1 cellular context compared by ENCODE assay signal in genomic region chr2:149084924-149085795, GRCh38.
TF ChIP-seq lines count a peak whose summit lies in the region.

No MANE protein-coding gene starts in this region.

TF ChIP-seq in GM12878, 131 proteins besides CTCF, POLR2A, EP300 and RAD21 (continued from another document):
- TF ChIP-seq BCL3 (IDR thresholded peaks at IDR 0.05; ENCODE audit: borderline replicate concordance, insufficient read depth, low read depth, low read length, poor library complexity, severe bottlenecking): peak; percentile 66
- no peak for TF ChIP-seq NRF1 (conservative IDR thresholded peaks at IDR 0.05; ENCODE audit: low read depth, low read length)
- TF ChIP-seq CBX3 (IDR thresholded peaks at IDR 0.05; ENCODE audit: borderline replicate concordance, low read depth): no peak
